14 cellular contexts compared by ENCODE assay signal in genomic region chr21:35232545-35233176, GRCh38.
DNase-seq lines count a peak whose midpoint lies in the region; TF ChIP-seq lines count a peak whose summit lies in the region.
"Had no signal": no experiment of that assay in that cellular context is flagged by ENCODE, and none has a peak within 500 bp of the region (broad histone marks: within the 10 kb centered on the region; RNA-seq: fewer than 3 reads in every experiment).

No MANE protein-coding gene starts in this region.

- no peak overlapping the region for H4K12ac ChIP-seq in trophoblast cell (ENCODE audit: low read depth, low read length)

- H2AFZ ChIP-seq in GM23248 (no peak overlapping the region; the same call in 1 of the 2 replicates), trophoblast cell (ENCODE audit: insufficient read depth, low read length, poor library complexity) (no peak overlapping the region)

- TF ChIP-seq CTCF in epithelial cell of proximal tubule (conservative IDR thresholded peaks at IDR 0.05; ENCODE audit: low read depth, low read length) (no peak), glutamatergic neuron (IDR thresholded peaks at IDR 0.05; ENCODE audit: partially characterized antibody, unreplicated experiment) (no peak)

- no peaks in the 10 kb centered on the region for H3K27me3 ChIP-seq in GM23248 (replicated peaks; ENCODE audit: insufficient read depth)
- H3K27me3 ChIP-seq in trophoblast cell (ENCODE audit: insufficient read depth, low read length), result no peaks in the 10 kb centered on the region
- H3K27me3 ChIP-seq: ovary had no signal

- no peaks in the 10 kb centered on the region for H4K20me1 ChIP-seq in GM23248 (ENCODE audit: insufficient read depth)

- H3K36me3 Mint-ChIP-seq in glutamatergic neuron (ENCODE audit: unreplicated experiment), result peaks cover 7% of the 10 kb centered on the region

- H3K9me3 ChIP-seq in GM23248 (ENCODE audit: low read depth) (no peaks in the 10 kb centered on the region), trophoblast cell (ENCODE audit: insufficient read depth, low read depth, low read length) (no peaks in the 10 kb centered on the region)
- H3K9me3 ChIP-seq: ovary had no signal

- peaks cover 3% of the 10 kb centered on the region for H3K79me1 ChIP-seq in trophoblast cell (ENCODE audit: low read length)

- WGBS in GM23248 (ENCODE audit: low coverage in 1 of 2, low lambda C conversion rate in 2 of 2, missing lambda C conversion rate in 2 of 2), 2 experiments, result 41 to 44% methylated on average over 11 of the region's 11 CpGs
- no CpG with 5 or more reads among the region's 11 CpGs for WGBS in trophoblast cell (ENCODE audit: extremely low coverage, insufficient coverage, insufficient read length)

- no peak overlapping the region for H3K4me3 ChIP-seq in GM23248
- H3K4me3 ChIP-seq in epithelial cell of proximal tubule (ENCODE audit: low read depth, low read length), result no peak overlapping the region
- no peak overlapping the region for H3K4me3 ChIP-seq in trophoblast cell (ENCODE audit: low read depth, low read length)
- H3K4me3 ChIP-seq: ovary had no signal

- no peak overlapping the region for H2BK12ac ChIP-seq in trophoblast cell (ENCODE audit: low read length)

- H2BK120ac ChIP-seq in trophoblast cell (ENCODE audit: insufficient read depth, low read length, poor library complexity), result no peak overlapping the region

- H3K27me3 Mint-ChIP-seq in glutamatergic neuron (ENCODE audit: unreplicated experiment), result no peaks in the 10 kb centered on the region

- H3K14ac ChIP-seq in trophoblast cell (ENCODE audit: low read length), result no peak overlapping the region

- H3K27ac ChIP-seq in GM23248 (no peak overlapping the region), trophoblast cell (ENCODE audit: low read depth, low read length) (no peak overlapping the region)
- H3K27ac ChIP-seq: ovary had no signal

- no peak overlapping the region for H4K8ac ChIP-seq in trophoblast cell (ENCODE audit: low read depth, low read length)

- no peaks in the 10 kb centered on the region for H3F3A ChIP-seq in GM23248 (ENCODE audit: insufficient read depth)

- H3K4me3 Mint-ChIP-seq in glutamatergic neuron (ENCODE audit: unreplicated experiment), result no peak overlapping the region
- H3K4me3 Mint-ChIP-seq: immature natural killer cell had no signal

- H3K18ac ChIP-seq in trophoblast cell (ENCODE audit: low read length), result no peak overlapping the region

- H3K36me3 ChIP-seq in GM23248 (ENCODE audit: low read depth) (no peaks in the 10 kb centered on the region), trophoblast cell (ENCODE audit: control insufficient read depth in 1 of 2, insufficient read depth in 2 of 2, low read length in 2 of 2) (no peaks in the 10 kb centered on the region)
- H3K36me3 ChIP-seq: ovary had no signal

- peak; percentile 75 for DNase-seq in GM23248
- DNase-seq in epithelial cell of proximal tubule (ENCODE audit: low read depth), result peak; percentile 93
- peak; percentile 88 to 90 for DNase-seq in trophoblast cell
- no peak for DNase-seq in glutamatergic neuron
- no peak for DNase-seq in C1 segment of cervical spinal cord (lab: John Stamatoyannopoulos, UW)
- DNase-seq in NCI-H1417 (lab: John Stamatoyannopoulos, UW), result no peak
- no peak for DNase-seq in SHP77 (lab: John Stamatoyannopoulos, UW)
- DNase-seq: activated CD4-positive, alpha-beta T cell treated with anti-CD3 and anti-CD28 coated beads for 4 hours; activated naive CD4-positive, alpha-beta T cell; DMS153; immature natural killer cell; NCI-H1417 treated with DMSO at 0.1 percent for 48 hours had no signal

- peaks cover 7% of the 10 kb centered on the region for H3K9me3 Mint-ChIP-seq in glutamatergic neuron (ENCODE audit: unreplicated experiment)

- no peak overlapping the region for H3K4ac ChIP-seq in trophoblast cell (ENCODE audit: low read depth, low read length)

- no peaks in the 10 kb centered on the region for H3K9me2 ChIP-seq in GM23248 (ENCODE audit: insufficient read depth)

- no peak overlapping the region for H3K23ac ChIP-seq in trophoblast cell (ENCODE audit: low read length)

- H3K79me2 ChIP-seq in GM23248 (ENCODE audit: insufficient read depth), result no peaks in the 10 kb centered on the region
- no peaks in the 10 kb centered on the region for H3K79me2 ChIP-seq in trophoblast cell (ENCODE audit: control insufficient read depth, insufficient read depth, low read length, poor library complexity)

- no peak overlapping the region for H3K27ac Mint-ChIP-seq in glutamatergic neuron (ENCODE audit: unreplicated experiment)
- H3K27ac Mint-ChIP-seq: immature natural killer cell had no signal

- H2BK5ac ChIP-seq in trophoblast cell (ENCODE audit: low read depth, low read length, poor library complexity), result no peak overlapping the region

- no peak overlapping the region for H3K9ac ChIP-seq in GM23248
- H3K9ac ChIP-seq in trophoblast cell (ENCODE audit: low read length), result no peak overlapping the region

- peaks cover 12% of the 10 kb centered on the region for H3K4me1 ChIP-seq in GM23248 (ENCODE audit: insufficient read depth)
- peaks cover 0 to 5% of the 10 kb centered on the region in 2 experiments for H3K4me1 ChIP-seq in trophoblast cell (ENCODE audit: control insufficient read depth in 1 of 2, insufficient read depth in 2 of 2, low read length in 2 of 2)

- in situ Hi-C loops in GM23248 (cut with MboI), result no loop called here

- H3K4me1 Mint-ChIP-seq in glutamatergic neuron (ENCODE audit: low read depth, unreplicated experiment), result peaks cover 4% of the 10 kb centered on the region

- H4K91ac ChIP-seq in trophoblast cell (ENCODE audit: low read depth, low read length), result no peak overlapping the region

- no peak overlapping the region for H2AK5ac ChIP-seq in trophoblast cell (ENCODE audit: low read length)

- peak overlapping the region; percentile 20 for H3K4me2 ChIP-seq in GM23248 (ENCODE audit: unreplicated experiment)
- H3K4me2 ChIP-seq in trophoblast cell (ENCODE audit: low read length), result no peak overlapping the region

TF ChIP-seq in PFSK-1, 5 proteins besides CTCF, POLR2A, EP300 and RAD21:
- TF ChIP-seq POLR2AphosphoS5 (IDR thresholded peaks at IDR 0.05; ENCODE audit: low read depth, low read length), result no peak
- peak; percentile 76 for TF ChIP-seq FOXP2 (optimal IDR thresholded peaks at IDR 0.05; ENCODE audit: borderline replicate concordance, extremely low read depth, extremely low read length, insufficient read depth)
- TF ChIP-seq, protein P1, sequence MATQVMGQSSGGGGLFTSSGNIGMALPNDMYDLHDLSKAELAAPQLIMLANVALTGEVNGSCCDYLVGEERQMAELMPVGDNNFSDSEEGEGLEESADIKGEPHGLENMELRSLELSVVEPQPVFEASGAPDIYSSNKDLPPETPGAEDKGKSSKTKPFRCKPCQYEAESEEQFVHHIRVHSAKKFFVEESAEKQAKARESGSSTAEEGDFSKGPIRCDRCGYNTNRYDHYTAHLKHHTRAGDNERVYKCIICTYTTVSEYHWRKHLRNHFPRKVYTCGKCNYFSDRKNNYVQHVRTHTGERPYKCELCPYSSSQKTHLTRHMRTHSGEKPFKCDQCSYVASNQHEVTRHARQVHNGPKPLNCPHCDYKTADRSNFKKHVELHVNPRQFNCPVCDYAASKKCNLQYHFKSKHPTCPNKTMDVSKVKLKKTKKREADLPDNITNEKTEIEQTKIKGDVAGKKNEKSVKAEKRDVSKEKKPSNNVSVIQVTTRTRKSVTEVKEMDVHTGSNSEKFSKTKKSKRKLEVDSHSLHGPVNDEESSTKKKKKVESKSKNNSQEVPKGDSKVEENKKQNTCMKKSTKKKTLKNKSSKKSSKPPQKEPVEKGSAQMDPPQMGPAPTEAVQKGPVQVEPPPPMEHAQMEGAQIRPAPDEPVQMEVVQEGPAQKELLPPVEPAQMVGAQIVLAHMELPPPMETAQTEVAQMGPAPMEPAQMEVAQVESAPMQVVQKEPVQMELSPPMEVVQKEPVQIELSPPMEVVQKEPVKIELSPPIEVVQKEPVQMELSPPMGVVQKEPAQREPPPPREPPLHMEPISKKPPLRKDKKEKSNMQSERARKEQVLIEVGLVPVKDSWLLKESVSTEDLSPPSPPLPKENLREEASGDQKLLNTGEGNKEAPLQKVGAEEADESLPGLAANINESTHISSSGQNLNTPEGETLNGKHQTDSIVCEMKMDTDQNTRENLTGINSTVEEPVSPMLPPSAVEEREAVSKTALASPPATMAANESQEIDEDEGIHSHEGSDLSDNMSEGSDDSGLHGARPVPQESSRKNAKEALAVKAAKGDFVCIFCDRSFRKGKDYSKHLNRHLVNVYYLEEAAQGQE (IDR thresholded peaks at IDR 0.05; ENCODE audit: insufficient read depth in 1 of 2, low read depth in 2 of 2, low read length in 2 of 2), result no peak
- peak; percentile 44; the same call in 1 of the 2 replicates for TF ChIP-seq SIN3A (IDR thresholded peaks at IDR 0.05; ENCODE audit: borderline replicate concordance, insufficient read depth, low read length)
- 0 out of 2 replicates have a peak, but pooled peaks have one; percentile 23 for TF ChIP-seq TAF1 (IDR thresholded peaks at IDR 0.05; ENCODE audit: borderline replicate concordance, insufficient read depth, low read length)

Comparison
In these comparisons a context has a peak if more than half of its experiments do, and no peak if none do; other contexts are left out.
1. DNase-seq: peak in GM23248 (single experiment), epithelial cell of proximal tubule (single experiment) and trophoblast cell (2 of 2); none in glutamatergic neuron (single experiment), C1 segment of cervical spinal cord (0 of 14), NCI-H1417 (0 of 3) and SHP77 (0 of 2).